8 cellular contexts compared by ENCODE assay signal in the genomic region with DNA sequence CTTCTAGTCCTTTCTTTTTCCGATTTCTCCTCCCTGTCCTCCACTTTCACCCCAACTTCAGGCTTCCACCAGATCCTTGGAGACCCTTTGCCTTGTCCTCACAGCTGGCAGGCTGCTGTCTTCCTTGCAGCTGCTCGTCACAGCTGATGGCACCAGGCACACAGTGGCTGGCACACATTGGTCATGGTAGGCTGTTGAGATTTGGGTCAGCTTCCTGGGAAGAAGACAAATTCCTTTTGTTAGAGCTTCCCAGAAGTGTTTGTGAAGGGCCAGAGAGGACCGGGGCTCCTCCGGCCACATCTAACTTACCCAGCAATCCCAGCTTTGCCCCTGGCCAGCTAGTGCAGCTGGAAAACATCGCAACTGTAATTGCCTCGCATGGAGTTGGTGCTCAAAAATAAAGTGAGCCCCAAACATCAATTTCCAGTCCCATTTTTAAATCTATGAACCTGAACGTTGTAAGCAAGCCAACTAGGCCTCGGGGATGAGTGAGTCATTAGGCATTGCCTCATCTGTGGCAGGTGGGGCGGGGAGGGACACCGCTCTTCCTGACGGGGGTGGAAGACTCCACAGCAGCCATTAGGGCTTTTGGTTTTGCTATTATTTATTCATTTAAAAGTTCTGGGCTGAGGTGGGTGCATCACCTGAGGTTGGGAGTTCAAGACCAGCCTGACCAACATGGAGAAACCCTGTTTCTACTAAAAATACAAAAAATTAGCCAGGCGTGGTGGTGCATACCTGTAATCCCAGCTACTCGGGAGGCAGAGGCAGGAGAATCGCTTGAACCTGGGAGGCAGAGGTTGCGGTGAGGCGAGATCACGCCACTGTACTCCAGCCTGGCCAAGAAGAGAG. TPM values are rescaled to one million over a fixed set of nuclear protein-coding genes. Genes with fewer than 3 reads are reported as not detected.
A peak's percentile ranks its signal among the peaks of the same experiment; 100 is the strongest.
DNase-seq lines count a peak whose midpoint lies in the region; ATAC-seq and TF ChIP-seq lines count a peak whose summit lies in the region.

No MANE protein-coding gene starts in this region.

- H3K9ac ChIP-seq in neural progenitor cell: no peak overlapping the region

- no peaks in the 10 kb centered on the region for H3K36me3 ChIP-seq in neural progenitor cell
- no peaks in the 10 kb centered on the region for H3K36me3 ChIP-seq in BE2C

- ATAC-seq in GM21576 (IDR thresholded peaks at IDR 0.05; ENCODE audit: unreplicated experiment): no peak
- ATAC-seq in effector memory CD8-positive, alpha-beta T cell (replicated peaks): no peak

- H2AFZ ChIP-seq in neural progenitor cell (replicated peaks): peak overlapping the region; percentile 92

- no peak for TF ChIP-seq CTCF in neural progenitor cell (IDR thresholded peaks at IDR 0.05)
- TF ChIP-seq CTCF in BE2C (IDR thresholded peaks at IDR 0.05; ENCODE audit: low read depth, low read length): no peak

- H3K4me3 ChIP-seq in neural progenitor cell (no peak overlapping the region), BE2C (ENCODE audit: low read depth, low read length) (no peak overlapping the region)

- H4K20me1 ChIP-seq in neural progenitor cell (ENCODE audit: low read depth): no peaks in the 10 kb centered on the region

- H3F3A ChIP-seq in neural progenitor cell (ENCODE audit: low read depth): peaks cover 8% of the 10 kb centered on the region

- H3K4me2 ChIP-seq in neural progenitor cell: no peak overlapping the region

- H3K36me3 Mint-ChIP-seq in neural progenitor cell: peaks cover 4% of the 10 kb centered on the region
- no peaks in the 10 kb centered on the region for H3K36me3 Mint-ChIP-seq in effector memory CD8-positive, alpha-beta T cell (ENCODE audit: insufficient read depth)

- no peaks in the 10 kb centered on the region for H3K27me3 ChIP-seq in neural progenitor cell
- no peaks in the 10 kb centered on the region for H3K27me3 ChIP-seq in BE2C

- H3K27me3 Mint-ChIP-seq in neural progenitor cell (ENCODE audit: insufficient read depth, low read depth): peaks cover 14% of the 10 kb centered on the region
- H3K27me3 Mint-ChIP-seq in effector memory CD8-positive, alpha-beta T cell: peaks cover 11 to 28% of the 10 kb centered on the region in 2 donors

- H3K4me1 ChIP-seq in neural progenitor cell (peaks cover 20% of the 10 kb centered on the region), BE2C (no peaks in the 10 kb centered on the region; the same call in 1 of the 2 replicates)

- H3K4me3 Mint-ChIP-seq in neural progenitor cell: no peak overlapping the region
- H3K4me3 Mint-ChIP-seq in effector memory CD8-positive, alpha-beta T cell: no peak overlapping the region

- H3K9me3 Mint-ChIP-seq in neural progenitor cell: peaks cover 27% of the 10 kb centered on the region
- H3K9me3 Mint-ChIP-seq in effector memory CD8-positive, alpha-beta T cell: peaks cover 0 to 2% of the 10 kb centered on the region in 2 donors

- peak overlapping the region; percentile 91 for H3K27ac ChIP-seq in epithelial cell of prostate
- peak overlapping the region; percentile 61 for H3K27ac ChIP-seq in neural progenitor cell

- H3K79me2 ChIP-seq in neural progenitor cell (ENCODE audit: low read depth): no peaks in the 10 kb centered on the region

- DNase-seq in Ammon's horn (ENCODE audit: low spot score) (peak; percentile 52), NCI-H69 (lab: John Stamatoyannopoulos, UW) (peak; percentile 91), epithelial cell of prostate (ENCODE audit: low read depth, low spot score) (peak; percentile 74), neural progenitor cell (ENCODE audit: low spot score) (no peak), BE2C (no peak), NCI-H510A (lab: John Stamatoyannopoulos, UW) (no peak)
- no peak for DNase-seq in effector memory CD8-positive, alpha-beta T cell

- peak overlapping the region; percentile 99 for H3K27ac Mint-ChIP-seq in neural progenitor cell
- H3K27ac Mint-ChIP-seq in effector memory CD8-positive, alpha-beta T cell: no peak overlapping the region

- H3K9me3 ChIP-seq in neural progenitor cell (ENCODE audit: low read depth) (no peaks in the 10 kb centered on the region), BE2C (no peaks in the 10 kb centered on the region)

- peaks cover 45% of the 10 kb centered on the region for H3K4me1 Mint-ChIP-seq in neural progenitor cell
- no peaks in the 10 kb centered on the region for H3K4me1 Mint-ChIP-seq in effector memory CD8-positive, alpha-beta T cell (ENCODE audit: low read depth in 2 of 2)

RNA-seq across cellular contexts. Expression of a gene that starts 12.4 kb away (rescaled TPM):
- total RNA-seq in neural progenitor cell (ENCODE audit: low replicate concordance): 0.50 TPM in 1 of 2 replicates, not detected in the other
- not detected for polyA plus RNA-seq in BE2C (2012; ENCODE audit: insufficient read depth, insufficient read length, low read depth)

RNA-seq across cellular contexts. Expression of a gene that starts 23.3 kb away (rescaled TPM):
- not detected in 2 replicates for total RNA-seq in neural progenitor cell (ENCODE audit: low replicate concordance)
- 0.68 TPM for polyA plus RNA-seq in BE2C (2012; ENCODE audit: insufficient read depth, insufficient read length, low read depth)

Comparison
In these comparisons a context has a peak if more than half of its experiments do, and no peak if none do; other contexts are left out.
1. DNase-seq: peak in Ammon's horn (single experiment), NCI-H69 (single experiment) and epithelial cell of prostate (single experiment); none in neural progenitor cell (single experiment), BE2C (single experiment), NCI-H510A (single experiment) and effector memory CD8-positive, alpha-beta T cell (0 of 3).